8 cellular contexts compared by ENCODE assay signal in genomic region chr3:11641683-11642407, GRCh38. TPM values are rescaled to one million over a fixed set of nuclear protein-coding genes. Genes with fewer than 3 reads are reported as not detected.
DNase-seq lines count a peak whose midpoint lies in the region; ATAC-seq and TF ChIP-seq lines count a peak whose summit lies in the region.

No MANE protein-coding gene starts in this region.

- in situ Hi-C loops in ACHN (cut with HindIII; ENCODE audit: low pct_ligation_motif_present, low pct_unique_long_range_greater_than_20kb, low sequenced_read_pairs): loop anchor here (10.0 kb wide), 1 partner anchor 257 kb away; no protein-coding TSS in a partner anchor

- peak; percentile 34 for DNase-seq in ACHN
- no peak for DNase-seq in GM12864 (ENCODE audit: low read depth)
- DNase-seq in RPMI7951 (ENCODE audit: low read depth): peak; percentile 50
- peak in 1 of 3 experiments; percentile 23 for DNase-seq in effector memory CD8-positive, alpha-beta T cell
- DNase-seq in myocyte (ENCODE audit: low read depth): peak; percentile 65
- no peak for DNase-seq in stimulated activated CD4-positive, alpha-beta T cell treated with anti-CD3 and anti-CD28 coated beads, Interleukin-12 subunit alpha, Interleukin-12 subunit beta, amount 100 ng/mL, for 4 hours
- no peak for DNase-seq in NCI-H2081 treated with DMSO at 0.1 percent for 48 hours (lab: John Stamatoyannopoulos, UW)

- H3K36me3 Mint-ChIP-seq in effector memory CD8-positive, alpha-beta T cell (ENCODE audit: insufficient read depth): peaks cover 28% of the 10 kb centered on the region

- ATAC-seq in effector memory CD8-positive, alpha-beta T cell (replicated peaks): peak; percentile 41
- ATAC-seq in GM18867 (IDR thresholded peaks at IDR 0.05; ENCODE audit: unreplicated experiment): no peak

- TF ChIP-seq CTCF in GM12864 (IDR thresholded peaks at IDR 0.05; ENCODE audit: low read depth, low read length, missing control alignments): no peak

- H3K4me3 Mint-ChIP-seq in effector memory CD8-positive, alpha-beta T cell: peak overlapping the region; percentile 95 to 98

- peaks cover 43 to 63% of the 10 kb centered on the region in 2 donors for H3K4me1 Mint-ChIP-seq in effector memory CD8-positive, alpha-beta T cell (ENCODE audit: low read depth in 2 of 2)

- peak overlapping the region; percentile 85 for H3K4me3 ChIP-seq in GM12864 (ENCODE audit: low read depth, low read length)

- no peaks in the 10 kb centered on the region for H3K27me3 Mint-ChIP-seq in effector memory CD8-positive, alpha-beta T cell

- peak overlapping the region; percentile 97 to 98 for H3K27ac Mint-ChIP-seq in effector memory CD8-positive, alpha-beta T cell

- no peaks in the 10 kb centered on the region for H3K9me3 Mint-ChIP-seq in effector memory CD8-positive, alpha-beta T cell

RNA-seq across cellular contexts. Expression of gene VGLL4, which starts 1.9 kb away (rescaled TPM):
- total RNA-seq in RPMI7951 (2014; rRNA removed; shearing (Covaris generic)): 56.0 and 56.8 TPM in 2 replicates
- 71.9 and 102 TPM in 2 replicates for total RNA-seq in myocyte
- 60.3 TPM for polyA plus RNA-seq in myocyte (2012)

Comparison
In these comparisons a context has a peak if more than half of its experiments do, and no peak if none do; other contexts are left out.
1. DNase-seq: peak in ACHN (single experiment), RPMI7951 (single experiment) and myocyte (single experiment); none in GM12864 (single experiment), stimulated activated CD4-positive, alpha-beta T cell treated with anti-CD3 and anti-CD28 coated beads, Interleukin-12 subunit alpha, Interleukin-12 subunit beta, amount 100 ng/mL, for 4 hours (single experiment) and NCI-H2081 treated with DMSO at 0.1 percent for 48 hours (single experiment).